In the genomic region with DNA sequence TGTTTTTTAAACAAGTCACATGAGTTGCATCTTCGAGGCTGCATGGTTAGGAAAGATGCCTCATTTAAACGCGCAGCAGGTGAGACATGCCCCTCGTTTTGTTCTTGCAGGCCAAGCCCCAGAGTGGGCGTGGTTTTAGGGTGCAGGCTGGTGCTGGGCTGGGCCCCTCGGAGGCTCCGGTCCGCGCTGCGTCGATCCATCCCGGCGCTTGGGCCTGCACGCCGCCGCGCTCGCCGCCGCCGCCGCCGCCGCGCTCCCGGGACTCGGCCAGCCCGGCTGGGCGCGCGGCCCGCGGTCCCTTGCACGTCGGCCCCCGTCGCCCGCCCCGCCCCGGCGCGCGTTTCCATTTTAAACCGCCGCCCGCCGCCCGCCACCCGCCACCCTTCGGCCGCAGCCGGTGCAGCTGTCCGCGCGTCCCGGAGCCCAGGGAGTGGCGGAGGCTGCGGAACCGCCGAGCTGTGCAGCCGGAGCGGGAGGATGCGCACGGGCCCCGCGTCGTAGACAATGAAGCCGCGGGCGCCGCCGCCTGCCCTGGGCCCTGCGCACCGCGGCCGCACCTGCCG, we compare ENCODE assay signal across 8 cellular contexts.
A peak's percentile ranks its signal among the peaks of the same experiment; 100 is the strongest.
DNase-seq lines count a peak whose midpoint lies in the region; ATAC-seq and TF ChIP-seq lines count a peak whose summit lies in the region.

No MANE protein-coding gene starts in this region.

- no peaks in the 10 kb centered on the region for H3K9me3 ChIP-seq in gastroesophageal sphincter

- H3K36me3 ChIP-seq in gastroesophageal sphincter = no peaks in the 10 kb centered on the region

- H3K36me3 Mint-ChIP-seq in nephron progenitor cell (ENCODE audit: low read depth) (no peaks in the 10 kb centered on the region), type B pancreatic cell (no peaks in the 10 kb centered on the region)

- TF ChIP-seq POLR2A in gastroesophageal sphincter (IDR thresholded peaks at IDR 0.05) = peak in 1 of 2 donors; percentile 11

- H3K4me3 Mint-ChIP-seq in nephron progenitor cell = peak overlapping the region; percentile 76
- peak overlapping the region; percentile 84 for H3K4me3 Mint-ChIP-seq in type B pancreatic cell

- H3K27me3 Mint-ChIP-seq in nephron progenitor cell (ENCODE audit: low read depth, poor library complexity) (peaks cover 35% of the 10 kb centered on the region), type B pancreatic cell (peaks cover 22% of the 10 kb centered on the region)

- peaks cover 61% of the 10 kb centered on the region for H3K4me1 Mint-ChIP-seq in nephron progenitor cell
- H3K4me1 Mint-ChIP-seq in type B pancreatic cell (ENCODE audit: unreplicated experiment) = peaks cover 34% of the 10 kb centered on the region

- 0 to 25% methylated on average over 1 to 4 of the region's 77 CpGs for WGBS in gastroesophageal sphincter (ENCODE audit: low coverage in 1 of 2), 2 donors

- peak overlapping the region in 3 of 4 donors; percentile 73 to 86 (median 85) for H3K27ac ChIP-seq in gastroesophageal sphincter

- H3K27me3 ChIP-seq in gastroesophageal sphincter = no peaks in the 10 kb centered on the region

- H3K9me3 Mint-ChIP-seq in nephron progenitor cell (no peaks in the 10 kb centered on the region), type B pancreatic cell (no peaks in the 10 kb centered on the region)

- peak overlapping the region; percentile 38 to 65 for H3K4me3 ChIP-seq in gastroesophageal sphincter

- H3K27ac Mint-ChIP-seq in nephron progenitor cell (no peak overlapping the region), type B pancreatic cell (peak overlapping the region; percentile 69)

- TF ChIP-seq CTCF in gastroesophageal sphincter (IDR thresholded peaks at IDR 0.05) (no peak), nephron progenitor cell (IDR thresholded peaks at IDR 0.05) (no peak), type B pancreatic cell (conservative IDR thresholded peaks at IDR 0.05) (no peak)

- TF ChIP-seq EP300 in gastroesophageal sphincter (IDR thresholded peaks at IDR 0.05) = no peak

- peak; percentile 47 to 80 for DNase-seq in NCI-H524 (lab: John Stamatoyannopoulos, UW)
- DNase-seq in NCI-H524 treated with DMSO at 0.1 percent for 48 hours (lab: John Stamatoyannopoulos, UW) = no peak
- peak; percentile 84 for DNase-seq in NCI-H510A (lab: John Stamatoyannopoulos, UW)
- DNase-seq in activated effector memory CD4-positive, alpha-beta T cell treated with anti-CD3 and anti-CD28 coated beads, Interleukin-2, amount 50 U/mL, for 16 hours = peak; percentile 72
- DNase-seq in nephron progenitor cell = peak; percentile 86
- DNase-seq in type B pancreatic cell (ENCODE audit: extremely low spot score, unreplicated experiment) = peak; percentile 80

- H3K4me1 ChIP-seq in gastroesophageal sphincter = peaks cover 0 to 80% (median 21%) of the 10 kb centered on the region in 3 donors

- ATAC-seq in gastroesophageal sphincter (peak; percentile 86), HG03378 (IDR thresholded peaks at IDR 0.05; ENCODE audit: unreplicated experiment) (no peak)
